26 cellular contexts compared by ENCODE assay signal in genomic region chr4:53371843-53372521, GRCh38.
"Had no signal": no experiment of that assay in that cellular context is flagged by ENCODE, and none has a peak within 500 bp of the region (broad histone marks: within the 10 kb centered on the region; RNA-seq: fewer than 3 reads in every experiment).

No MANE protein-coding gene starts in this region.

- H3K79me2 ChIP-seq: parathyroid adenoma had no signal

- H2AFZ ChIP-seq: neural progenitor cell, parathyroid adenoma had no signal

- H3K27me3 ChIP-seq: right atrium auricular region, testis, thyroid gland, transverse colon, upper lobe of left lung, vagina had no signal

- H3K27ac ChIP-seq: left ventricle myocardium inferior, neural progenitor cell, neutrophil, parathyroid adenoma, right atrium auricular region, skin epidermis, stomach, testis, thyroid gland, transverse colon, upper lobe of left lung, vagina had no signal

- ATAC-seq: natural killer cell; sciatic nerve; stimulated activated naive B cell treated with anti-CD40 and anti-IgM and Interleukin-4, amounts not matched to agents 10 μg/mL and 1 μg/mL and 100 μg/mL, for 72 hours; stimulated activated naive CD8-positive, alpha-beta T cell treated with anti-CD3 and anti-CD28 coated beads, Interleukin-15, Interleukin-2, amounts not matched to agents 100 U/mL and 50 U/mL, for 24 hours had no signal

- H3K4me1 ChIP-seq: neural progenitor cell, right atrium auricular region, testis, thyroid gland had no signal

- H3K36me3 ChIP-seq: left ventricle myocardium inferior, neural progenitor cell, neutrophil, right atrium auricular region, stomach, thyroid gland, transverse colon, upper lobe of left lung, vagina had no signal

- H3K4me3 ChIP-seq: left ventricle myocardium inferior, lung, neural progenitor cell, right atrium auricular region, skin epidermis, stomach, testis, thyroid gland, transverse colon, upper lobe of left lung, vagina had no signal

- H3K9me3 ChIP-seq: left ventricle myocardium inferior, neutrophil, right atrium auricular region, stomach, testis, thyroid gland, transverse colon, upper lobe of left lung, vagina had no signal

- H3K9ac ChIP-seq: neural progenitor cell, parathyroid adenoma had no signal

- DNase-seq: islet precursor cell; left ventricle myocardium inferior; mesendoderm; naive B cell; natural killer cell; nephron progenitor cell; occipital lobe; stimulated activated CD4-positive, alpha-beta T cell treated with anti-CD3 and anti-CD28 coated beads, Interleukin-12 subunit alpha, Interleukin-12 subunit beta, amount 100 ng/mL, for 4 hours; stimulated activated CD4-positive, alpha-beta T cell treated with anti-CD3 and anti-CD28 coated beads, Interleukin-15, amount 100 ng/mL, for 24 hours; stimulated activated CD4-positive, alpha-beta T cell treated with anti-CD3 and anti-CD28 coated beads, Interleukin-2, amount 100 ng/mL, for 24 hours; stimulated activated CD4-positive, alpha-beta T cell treated with anti-CD3 and anti-CD28 coated beads, Interleukin-4, amount 100 ng/mL, for 1 hour; stimulated activated naive B cell treated with anti-CD40 and anti-IgM and Interleukin-4, amounts not matched to agents 10 μg/mL and 1 μg/mL and 100 μg/mL, for 72 hours; stimulated activated naive CD8-positive, alpha-beta T cell treated with anti-CD3 and anti-CD28 coated beads, Interleukin-15, Interleukin-2, amounts not matched to agents 100 U/mL and 50 U/mL, for 24 hours; stomach; testis; thyroid gland; transverse colon; upper lobe of left lung had no signal

- H3K4me2 ChIP-seq: neural progenitor cell had no signal
